ENCODE assay signal across 9 cellular contexts in the genomic region with DNA sequence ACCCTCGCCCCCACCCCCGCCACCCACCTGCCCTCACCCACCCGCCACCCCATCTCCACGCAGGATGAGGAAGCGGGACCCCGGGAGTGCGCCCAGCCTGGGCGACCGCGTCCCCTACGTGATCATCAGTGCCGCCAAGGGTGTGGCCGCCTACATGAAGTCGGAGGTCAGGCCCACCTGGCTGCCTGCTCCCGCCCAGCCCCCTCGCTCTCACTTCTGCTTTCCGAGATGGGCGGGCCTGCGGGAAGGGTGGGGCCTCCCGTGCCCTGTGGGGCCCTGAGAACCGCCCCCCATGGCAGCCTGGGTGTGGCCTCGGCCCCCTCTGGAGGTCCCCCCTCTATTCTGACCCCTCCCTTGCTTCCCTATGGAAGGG. TPM values are rescaled to one million over a fixed set of nuclear protein-coding genes. Genes with fewer than 3 reads are reported as not detected.
DNase-seq lines count a peak whose midpoint lies in the region; ATAC-seq and TF ChIP-seq lines count a peak whose summit lies in the region.
"Had no signal": no experiment of that assay in that cellular context is flagged by ENCODE, and none has a peak within 500 bp of the region (broad histone marks: within the 10 kb centered on the region; RNA-seq: fewer than 3 reads in every experiment).

No MANE protein-coding gene starts in this region.

- DNase-seq in iPS-NIHi11 (ENCODE audit: low spot score) (no peak), COR-L47 (lab: John Stamatoyannopoulos, UW) (no peak), OCI-M2 (lab: John Stamatoyannopoulos, UW; ENCODE audit: unreplicated experiment) (no peak)
- DNase-seq in stimulated activated CD8-positive, alpha-beta memory T cell treated with anti-CD3 and anti-CD28 coated beads, Interleukin-4, amount 100 ng/mL, for 48 hours = no peak
- DNase-seq: WERI-Rb-1 had no signal

- TF ChIP-seq POLR2A in GM10847 (IDR thresholded peaks at IDR 0.05; ENCODE audit: extremely low read depth, insufficient read length) = peak; percentile 48

- ATAC-seq in GM21526 (IDR thresholded peaks at IDR 0.05; ENCODE audit: low FRiP score, unreplicated experiment) (peak; percentile 47), HG03565 (IDR thresholded peaks at IDR 0.05; ENCODE audit: unreplicated experiment) (peak; percentile 33), esophagus mucosa (peak; percentile 55)

RNA-seq across cellular contexts. Expression of gene SPIB, which starts 3.1 kb away (rescaled TPM):
- 0.44 TPM for total RNA-seq in esophagus mucosa

RNA-seq across cellular contexts. Expression of gene MYBPC2, which starts 17.0 kb away (rescaled TPM):
- 0.08 TPM for total RNA-seq in esophagus mucosa

RNA-seq across cellular contexts. Expression of gene POLD1, which starts 31.5 kb away (rescaled TPM):
- total RNA-seq in esophagus mucosa = 24.3 TPM

RNA-seq across cellular contexts. Expression of gene NR1H2, which starts 39.4 kb away (rescaled TPM):
- 33.4 TPM for total RNA-seq in esophagus mucosa

RNA-seq across cellular contexts. Expression of gene NAPSA, which starts 50.2 kb away (rescaled TPM):
- 0.40 TPM for total RNA-seq in esophagus mucosa
